9 cellular contexts compared by ENCODE assay signal in genomic region chr17:29251969-29252866, GRCh38. TPM values are rescaled to one million over a fixed set of nuclear protein-coding genes. Genes with fewer than 3 reads are reported as not detected.
DNase-seq lines count a peak whose midpoint lies in the region; ATAC-seq, FAIRE-seq and TF ChIP-seq lines count a peak whose summit lies in the region.
"Had no signal": no experiment of that assay in that cellular context is flagged by ENCODE, and none has a peak within 500 bp of the region (broad histone marks: within the 10 kb centered on the region; RNA-seq: fewer than 3 reads in every experiment).

No MANE protein-coding gene starts in this region.

- peak overlapping the region; percentile 28 for H3K4me3 Mint-ChIP-seq in HFFc6
- no peak overlapping the region for H3K4me3 Mint-ChIP-seq in WTC11

- H3K4me3 ChIP-seq in BLaER1, result no peak overlapping the region
- no peak overlapping the region for H3K4me3 ChIP-seq in HepG2 (replicated peaks in 1 of 3; ENCODE audit: insufficient read depth in 1 of 3, low read depth in 2 of 3, low read length in 3 of 3)
- H3K4me3 ChIP-seq in pancreas, result no peak overlapping the region

- H3K27me3 Mint-ChIP-seq in HFFc6 (ENCODE audit: insufficient read depth) (peaks cover 7% of the 10 kb centered on the region; the same call in 1 of the 2 replicates), WTC11 (ENCODE audit: low read depth) (no peaks in the 10 kb centered on the region)

- TF ChIP-seq RAD21 in HepG2 (CRISPR knock-in tag; IDR thresholded peaks at IDR 0.05), result no peak

- TF ChIP-seq CTCF in HFFc6 (IDR thresholded peaks at IDR 0.05) (peak; percentile 77), WTC11 (IDR thresholded peaks at IDR 0.05) (peak; percentile 44), HepG2 (CRISPR knock-in tag; IDR thresholded peaks at IDR 0.05) (0 out of 2 replicates have a peak, but pooled peaks have one; percentile 7), pancreas (IDR thresholded peaks at IDR 0.05) (peak in 2 of 4 donors; percentile 14 to 25)

- ATAC-seq in WTC11, result peak; percentile 58
- ATAC-seq in HepG2, result peak; percentile 26; the same call in 2 of the 3 replicates
- no peak for ATAC-seq in HG02973 (IDR thresholded peaks at IDR 0.05; ENCODE audit: unreplicated experiment)
- ATAC-seq in GM18511 (IDR thresholded peaks at IDR 0.05; ENCODE audit: unreplicated experiment), result no peak
- no peak for ATAC-seq in pancreas

- FAIRE-seq in HepG2 (lab: Jason Lieb, UNC) (peak; percentile 18), pancreas (lab: Jason Lieb, UNC) (no peak)

- H3K27ac Mint-ChIP-seq in HFFc6 (peak overlapping the region; percentile 92), WTC11 (no peak overlapping the region)

- DNase-seq in HFFc6 (peak; percentile 48), WTC11 (ENCODE audit: low spot score) (no peak), HepG2 (ENCODE audit: low spot score) (no peak), cerebellar nuclear complex (lab: John Stamatoyannopoulos, UW) (no peak), pancreas (no peak)

- peak overlapping the region; percentile 22; the same call in 1 of the 2 replicates for H3K4me2 ChIP-seq in BLaER1
- H3K4me2 ChIP-seq in HepG2 (ENCODE audit: low read depth, low read length), result no peak overlapping the region

- BruUV-seq in HepG2 (replicated peaks; lab: Mats Ljungman, UMichigan), result no TSS peak

- in situ Hi-C loops in HepG2 (cut with HindIII; ENCODE audit: extremely low pct_ligation_motif_present, low pct_unique_long_range_greater_than_20kb), result no loop called here

- peaks cover 33% of the 10 kb centered on the region for H4K20me1 ChIP-seq in BLaER1
- H4K20me1 ChIP-seq in HepG2 (ENCODE audit: insufficient read depth, low read length), result peaks cover 3% of the 10 kb centered on the region; the same call in 1 of the 2 replicates

- peaks cover 84% of the 10 kb centered on the region for H3K4me1 Mint-ChIP-seq in HFFc6 (ENCODE audit: low read depth)
- no peaks in the 10 kb centered on the region for H3K4me1 Mint-ChIP-seq in WTC11

- TF ChIP-seq EP300 in HepG2 (IDR thresholded peaks at IDR 0.05; ENCODE audit: low read depth in 2 of 2, low read length in 2 of 2), result no peak
- TF ChIP-seq EP300 in HepG2 (CRISPR knock-in tag; IDR thresholded peaks at IDR 0.05; ENCODE audit: borderline replicate concordance), result no peak

- no peak for TF ChIP-seq POLR2A in HepG2 (IDR thresholded peaks at IDR 0.05; ENCODE audit: insufficient read depth in 1 of 2, low read depth in 2 of 2, low read length in 2 of 2)

- no peak overlapping the region for H3K27ac ChIP-seq in BLaER1
- H3K27ac ChIP-seq in HepG2 (ENCODE audit: extremely low read length, insufficient read depth, low read length), result no peak overlapping the region
- peak overlapping the region in 1 of 4 donors; percentile 25 for H3K27ac ChIP-seq in pancreas

- no peaks in the 10 kb centered on the region for H3K9me3 ChIP-seq in BLaER1
- no peaks in the 10 kb centered on the region for H3K9me3 ChIP-seq in HepG2 (ENCODE audit: low read length)
- H3K9me3 ChIP-seq in pancreas, result no peaks in the 10 kb centered on the region

- POLR2A ChIA-PET in WTC11 (lab: Charles Lee), result no interaction called here
- POLR2A ChIA-PET in HepG2 (lab: Yijun Ruan, JAX), result interaction anchor here (1.3 kb wide), 1 partner anchor 10 kb away, joined by 4 read pairs; no protein-coding TSS in a partner anchor

- CTCF ChIA-PET in WTC11 (lab: Charles Lee) (interaction anchor here (0.9 to 2.0 kb wide), 22 partner anchors 9 to 320 kb away, joined by 3 to 11 read pairs (median 4); no protein-coding TSS in a partner anchor), HepG2 (lab: Yijun Ruan, JAX; ENCODE audit: low intra/inter-chr PET ratio, low total read pairs) (interaction anchor here (1.2 kb wide), 1 partner anchor 39 kb away, joined by 4 read pairs; no protein-coding TSS in a partner anchor)

- H3K27me3 ChIP-seq in BLaER1 (no peaks in the 10 kb centered on the region), HepG2 (ENCODE audit: control insufficient read depth in 1 of 2, insufficient read depth in 2 of 2, low read length in 2 of 2) (no peaks in the 10 kb centered on the region), pancreas (no peaks in the 10 kb centered on the region)

- peaks cover 19% of the 10 kb centered on the region for H3K4me1 ChIP-seq in BLaER1
- no peaks in the 10 kb centered on the region for H3K4me1 ChIP-seq in HepG2 (ENCODE audit: insufficient read depth, low read length)
- peaks cover 14 to 45% (median 19%) of the 10 kb centered on the region in 3 donors for H3K4me1 ChIP-seq in pancreas

- H2AFZ ChIP-seq in HepG2 (ENCODE audit: low read length), result no peak overlapping the region

- H3K79me2 ChIP-seq in HepG2 (ENCODE audit: insufficient read depth, low read length), result no peaks in the 10 kb centered on the region

- H3K9ac ChIP-seq in BLaER1, result no peak overlapping the region
- H3K9ac ChIP-seq in HepG2 (ENCODE audit: insufficient read depth, low read depth, low read length), result no peak overlapping the region

- H3K9me3 Mint-ChIP-seq in HFFc6 (no peaks in the 10 kb centered on the region), WTC11 (no peaks in the 10 kb centered on the region)

- H3K36me3 Mint-ChIP-seq in HFFc6 (ENCODE audit: low read depth), result peaks cover 12% of the 10 kb centered on the region
- no peaks in the 10 kb centered on the region for H3K36me3 Mint-ChIP-seq in WTC11

- intact Hi-C loops in HepG2 (cut with micrococcal nuclease; ENCODE audit: unreplicated experiment) (loop anchor here (5.0 kb wide), 1 partner anchor 40 kb away; the partner anchor contains the start of gene NUFIP2), pancreas (cut with DNase I) (no loop called here)

- H3K36me3 ChIP-seq in BLaER1, result peaks cover 10% of the 10 kb centered on the region
- peaks cover 0 to 3% of the 10 kb centered on the region in 2 experiments; a peak in 1 of 5 replicates for H3K36me3 ChIP-seq in HepG2 (replicated peaks in 1 of 2; ENCODE audit: control insufficient read depth in 1 of 2, insufficient read depth in 2 of 2, low read length in 2 of 2)
- no peaks in the 10 kb centered on the region for H3K36me3 ChIP-seq in pancreas

- 68% methylated on average over 9 of the region's 9 CpGs for WGBS in HepG2 (ENCODE audit: low lambda C conversion rate)
- WGBS in pancreas, 2 donors, result 52 to 55% methylated on average over 9 of the region's 9 CpGs

TF ChIP-seq in HepG2, 621 proteins besides CTCF, POLR2A, EP300 and RAD21 (continues in another document):
- TF ChIP-seq AHR (CRISPR knock-in tag; IDR thresholded peaks at IDR 0.05) (no peak), STAG1 (CRISPR knock-in tag; IDR thresholded peaks at IDR 0.05) (peak; percentile 25; the same call in 1 of the 2 replicates)

RNA-seq across cellular contexts. Expression of gene CRYBA1, which starts 5.6 kb away (rescaled TPM):
- under 1 TPM in 1 of 6 experiments, not detected in 5; 0.46 TPM for total RNA-seq in HFFc6 (2021; fragmentation: NEBNext Ultra II Directional; extraction: Animal tissue kit (Norgen Biotek cat#: 25700))
- total RNA-seq in WTC11 (2021) (not detected in 3 replicates), HepG2 (2016; rRNA removed; fragmentation: Illumina TruSeq; extraction: Trizol) (not detected in 2 replicates), pancreas (not detected)
- not detected in 2 replicates for total RNA-seq in HepG2 (2016; cell fraction: cytosol; rRNA removed; fragmentation: Illumina TruSeq; extraction: Trizol; ENCODE audit: low read depth)
- not detected in 2 replicates for total RNA-seq in HepG2 (2016; cell fraction: insoluble cytoplasmic fraction; rRNA removed; fragmentation: Illumina TruSeq; extraction: Trizol)
- not detected in 2 replicates for total RNA-seq in HepG2 (2016; cell fraction: membrane; rRNA removed; fragmentation: Illumina TruSeq; extraction: Trizol)
- not detected in 2 replicates for total RNA-seq in HepG2 (2016; cell fraction: nucleus; rRNA removed; fragmentation: Illumina TruSeq; extraction: Trizol)
- polyA plus RNA-seq in HepG2 (2011; rRNA removed) (not detected in 2 replicates), pancreas (not detected)
- polyA plus RNA-seq in HepG2 (2011; cell fraction: cytosol; rRNA removed), result not detected in 2 replicates
- polyA plus RNA-seq in HepG2 (2011; cell fraction: nucleus; rRNA removed), result not detected in 2 replicates
- not detected in 2 replicates for polyA plus RNA-seq in HepG2 (2012)
- polyA plus RNA-seq in HepG2 (2016; cell fraction: cytosol; fragmentation: Illumina TruSeq; extraction: Trizol; ENCODE audit: low read depth), result not detected in 2 replicates
- not detected in 2 replicates for polyA plus RNA-seq in HepG2 (2016; cell fraction: insoluble cytoplasmic fraction; fragmentation: Illumina TruSeq; extraction: Trizol; ENCODE audit: low read depth)
- polyA plus RNA-seq in HepG2 (2016; cell fraction: membrane; fragmentation: Illumina TruSeq; extraction: Trizol; ENCODE audit: low read depth), result not detected in 2 replicates
- polyA plus RNA-seq in HepG2 (2016; cell fraction: nucleus; fragmentation: Illumina TruSeq; extraction: Trizol; ENCODE audit: insufficient read depth, low read depth), result not detected in 2 replicates
- not detected in 2 replicates for polyA minus RNA-seq in HepG2 (2011; rRNA and poly(A)+ RNA removed; ENCODE audit: low replicate concordance)
- not detected in 2 replicates for polyA minus RNA-seq in HepG2 (2011; cell fraction: cytosol; rRNA and poly(A)+ RNA removed)
- not detected in 2 replicates for polyA minus RNA-seq in HepG2 (2011; cell fraction: nucleus; rRNA and poly(A)+ RNA removed)
- polyA plus RNA-seq: adipose tissue had no signal

RNA-seq across cellular contexts. Expression of gene NUFIP2, which starts 41.7 kb away (rescaled TPM):
- total RNA-seq in HFFc6 (2021; fragmentation: NEBNext Ultra II Directional; extraction: Animal tissue kit (Norgen Biotek cat#: 25700)), result 10 to 100 TPM; 43.8 to 51.8 (median 49.9) TPM
- total RNA-seq in WTC11 (2021) (87.1 to 93.1 TPM (median 90.5 TPM) in 3 replicates), HepG2 (2016; rRNA removed; fragmentation: Illumina TruSeq; extraction: Trizol) (30.8 and 51.1 TPM in 2 replicates), pancreas (10 to 100 TPM; 13.6 to 28.1 (median 17.4) TPM)
- 3.3 and 4.4 TPM in 2 replicates for total RNA-seq in HepG2 (2016; cell fraction: cytosol; rRNA removed; fragmentation: Illumina TruSeq; extraction: Trizol; ENCODE audit: low read depth)
- 33.9 and 51.5 TPM in 2 replicates for total RNA-seq in HepG2 (2016; cell fraction: insoluble cytoplasmic fraction; rRNA removed; fragmentation: Illumina TruSeq; extraction: Trizol)
- 12.2 and 14.5 TPM in 2 replicates for total RNA-seq in HepG2 (2016; cell fraction: membrane; rRNA removed; fragmentation: Illumina TruSeq; extraction: Trizol)
- total RNA-seq in HepG2 (2016; cell fraction: nucleus; rRNA removed; fragmentation: Illumina TruSeq; extraction: Trizol), result 29.2 and 31.4 TPM in 2 replicates
- polyA plus RNA-seq in HepG2 (2011; rRNA removed) (7.2 and 10.3 TPM in 2 replicates), pancreas (10 to 100 TPM in 1 of 2 donors, 1 to 10 TPM in 1; 8.7 to 12.7 TPM)
- polyA plus RNA-seq in HepG2 (2011; cell fraction: cytosol; rRNA removed), result 4.2 and 7.1 TPM in 2 replicates
- 26.3 and 51.8 TPM in 2 replicates for polyA plus RNA-seq in HepG2 (2011; cell fraction: nucleus; rRNA removed)
- 13.6 and 17.8 TPM in 2 replicates for polyA plus RNA-seq in HepG2 (2012)
- polyA plus RNA-seq in HepG2 (2016; cell fraction: cytosol; fragmentation: Illumina TruSeq; extraction: Trizol; ENCODE audit: low read depth), result 0.59 and 0.75 TPM in 2 replicates
- polyA plus RNA-seq in HepG2 (2016; cell fraction: insoluble cytoplasmic fraction; fragmentation: Illumina TruSeq; extraction: Trizol; ENCODE audit: low read depth), result 27.2 and 28.3 TPM in 2 replicates
- polyA plus RNA-seq in HepG2 (2016; cell fraction: membrane; fragmentation: Illumina TruSeq; extraction: Trizol; ENCODE audit: low read depth), result 3.1 TPM in 2 replicates
- polyA plus RNA-seq in HepG2 (2016; cell fraction: nucleus; fragmentation: Illumina TruSeq; extraction: Trizol; ENCODE audit: insufficient read depth, low read depth), result 32.0 and 35.0 TPM in 2 replicates
- 16.2 and 48.5 TPM in 2 replicates for polyA minus RNA-seq in HepG2 (2011; rRNA and poly(A)+ RNA removed; ENCODE audit: low replicate concordance)
- 18.9 and 19.5 TPM in 2 replicates for polyA minus RNA-seq in HepG2 (2011; cell fraction: cytosol; rRNA and poly(A)+ RNA removed)
- polyA minus RNA-seq in HepG2 (2011; cell fraction: nucleus; rRNA and poly(A)+ RNA removed), result 25.1 and 29.7 TPM in 2 replicates

Comparison
In these comparisons a context has a peak if more than half of its experiments do, and no peak if none do; other contexts are left out.
1. ATAC-seq: peak in WTC11 (single experiment) and HepG2 (single experiment); none in HG02973 (single experiment), GM18511 (single experiment) and pancreas (0 of 4).